ENCODE assay signal across 1 cellular context in the genomic region with DNA sequence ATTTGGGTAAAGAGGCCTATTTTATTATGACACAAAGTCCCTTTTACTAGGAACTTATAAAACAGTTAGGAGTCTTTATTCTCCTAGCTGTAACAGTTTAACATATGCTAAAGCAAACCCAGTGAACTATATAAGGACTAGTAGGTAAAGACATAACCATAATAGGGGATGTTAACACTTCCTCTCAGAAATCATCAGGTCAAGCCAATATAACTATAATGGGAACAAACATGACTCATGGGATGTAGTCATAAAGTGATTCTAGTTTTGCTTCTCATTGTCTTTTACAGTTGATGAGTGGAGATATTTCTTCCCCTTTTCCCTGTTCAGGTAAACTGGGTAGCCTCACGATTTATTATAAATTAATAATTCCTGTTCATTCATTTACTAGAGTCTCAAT.
TF ChIP-seq lines count a peak whose summit lies in the region.

No MANE protein-coding gene starts in this region.

TF ChIP-seq in GM12878, 131 proteins besides CTCF, POLR2A, EP300 and RAD21 (continued from another document):
- TF ChIP-seq ZBTB11 (CRISPR knock-in tag; IDR thresholded peaks at IDR 0.05) (no peak), NFIC (IDR thresholded peaks at IDR 0.05; ENCODE audit: low read depth, low read length) (peak; percentile 77), DPF2 (IDR thresholded peaks at IDR 0.05) (peak; percentile 37; the same call in 1 of the 2 replicates), BCL3 (IDR thresholded peaks at IDR 0.05; ENCODE audit: borderline replicate concordance, insufficient read depth, low read depth, low read length, poor library complexity, severe bottlenecking) (peak; percentile 22), ZBED1 (IDR thresholded peaks at IDR 0.05; ENCODE audit: borderline replicate concordance) (no peak)
- TF ChIP-seq, protein P1, sequence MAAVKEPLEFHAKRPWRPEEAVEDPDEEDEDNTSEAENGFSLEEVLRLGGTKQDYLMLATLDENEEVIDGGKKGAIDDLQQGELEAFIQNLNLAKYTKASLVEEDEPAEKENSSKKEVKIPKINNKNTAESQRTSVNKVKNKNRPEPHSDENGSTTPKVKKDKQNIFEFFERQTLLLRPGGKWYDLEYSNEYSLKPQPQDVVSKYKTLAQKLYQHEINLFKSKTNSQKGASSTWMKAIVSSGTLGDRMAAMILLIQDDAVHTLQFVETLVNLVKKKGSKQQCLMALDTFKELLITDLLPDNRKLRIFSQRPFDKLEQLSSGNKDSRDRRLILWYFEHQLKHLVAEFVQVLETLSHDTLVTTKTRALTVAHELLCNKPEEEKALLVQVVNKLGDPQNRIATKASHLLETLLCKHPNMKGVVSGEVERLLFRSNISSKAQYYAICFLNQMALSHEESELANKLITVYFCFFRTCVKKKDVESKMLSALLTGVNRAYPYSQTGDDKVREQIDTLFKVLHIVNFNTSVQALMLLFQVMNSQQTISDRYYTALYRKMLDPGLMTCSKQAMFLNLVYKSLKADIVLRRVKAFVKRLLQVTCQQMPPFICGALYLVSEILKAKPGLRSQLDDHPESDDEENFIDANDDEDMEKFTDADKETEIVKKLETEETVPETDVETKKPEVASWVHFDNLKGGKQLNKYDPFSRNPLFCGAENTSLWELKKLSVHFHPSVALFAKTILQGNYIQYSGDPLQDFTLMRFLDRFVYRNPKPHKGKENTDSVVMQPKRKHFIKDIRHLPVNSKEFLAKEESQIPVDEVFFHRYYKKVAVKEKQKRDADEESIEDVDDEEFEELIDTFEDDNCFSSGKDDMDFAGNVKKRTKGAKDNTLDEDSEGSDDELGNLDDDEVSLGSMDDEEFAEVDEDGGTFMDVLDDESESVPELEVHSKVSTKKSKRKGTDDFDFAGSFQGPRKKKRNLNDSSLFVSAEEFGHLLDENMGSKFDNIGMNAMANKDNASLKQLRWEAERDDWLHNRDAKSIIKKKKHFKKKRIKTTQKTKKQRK (IDR thresholded peaks at IDR 0.05; ENCODE audit: low read depth, low read length), result no peak
- TF ChIP-seq, protein P2, sequence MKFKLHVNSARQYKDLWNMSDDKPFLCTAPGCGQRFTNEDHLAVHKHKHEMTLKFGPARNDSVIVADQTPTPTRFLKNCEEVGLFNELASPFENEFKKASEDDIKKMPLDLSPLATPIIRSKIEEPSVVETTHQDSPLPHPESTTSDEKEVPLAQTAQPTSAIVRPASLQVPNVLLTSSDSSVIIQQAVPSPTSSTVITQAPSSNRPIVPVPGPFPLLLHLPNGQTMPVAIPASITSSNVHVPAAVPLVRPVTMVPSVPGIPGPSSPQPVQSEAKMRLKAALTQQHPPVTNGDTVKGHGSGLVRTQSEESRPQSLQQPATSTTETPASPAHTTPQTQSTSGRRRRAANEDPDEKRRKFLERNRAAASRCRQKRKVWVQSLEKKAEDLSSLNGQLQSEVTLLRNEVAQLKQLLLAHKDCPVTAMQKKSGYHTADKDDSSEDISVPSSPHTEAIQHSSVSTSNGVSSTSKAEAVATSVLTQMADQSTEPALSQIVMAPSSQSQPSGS (IDR thresholded peaks at IDR 0.05; ENCODE audit: low read length), result peak; percentile 32; the same call in 1 of the 2 replicates
- TF ChIP-seq, protein P3, sequence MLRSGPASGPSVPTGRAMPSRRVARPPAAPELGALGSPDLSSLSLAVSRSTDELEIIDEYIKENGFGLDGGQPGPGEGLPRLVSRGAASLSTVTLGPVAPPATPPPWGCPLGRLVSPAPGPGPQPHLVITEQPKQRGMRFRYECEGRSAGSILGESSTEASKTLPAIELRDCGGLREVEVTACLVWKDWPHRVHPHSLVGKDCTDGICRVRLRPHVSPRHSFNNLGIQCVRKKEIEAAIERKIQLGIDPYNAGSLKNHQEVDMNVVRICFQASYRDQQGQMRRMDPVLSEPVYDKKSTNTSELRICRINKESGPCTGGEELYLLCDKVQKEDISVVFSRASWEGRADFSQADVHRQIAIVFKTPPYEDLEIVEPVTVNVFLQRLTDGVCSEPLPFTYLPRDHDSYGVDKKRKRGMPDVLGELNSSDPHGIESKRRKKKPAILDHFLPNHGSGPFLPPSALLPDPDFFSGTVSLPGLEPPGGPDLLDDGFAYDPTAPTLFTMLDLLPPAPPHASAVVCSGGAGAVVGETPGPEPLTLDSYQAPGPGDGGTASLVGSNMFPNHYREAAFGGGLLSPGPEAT (IDR thresholded peaks at IDR 0.05; ENCODE audit: low read depth), result no peak
TF ChIP-seq in GM12878: peak in this region for 16.
